1 cellular context compared by ENCODE assay signal in the genomic region with DNA sequence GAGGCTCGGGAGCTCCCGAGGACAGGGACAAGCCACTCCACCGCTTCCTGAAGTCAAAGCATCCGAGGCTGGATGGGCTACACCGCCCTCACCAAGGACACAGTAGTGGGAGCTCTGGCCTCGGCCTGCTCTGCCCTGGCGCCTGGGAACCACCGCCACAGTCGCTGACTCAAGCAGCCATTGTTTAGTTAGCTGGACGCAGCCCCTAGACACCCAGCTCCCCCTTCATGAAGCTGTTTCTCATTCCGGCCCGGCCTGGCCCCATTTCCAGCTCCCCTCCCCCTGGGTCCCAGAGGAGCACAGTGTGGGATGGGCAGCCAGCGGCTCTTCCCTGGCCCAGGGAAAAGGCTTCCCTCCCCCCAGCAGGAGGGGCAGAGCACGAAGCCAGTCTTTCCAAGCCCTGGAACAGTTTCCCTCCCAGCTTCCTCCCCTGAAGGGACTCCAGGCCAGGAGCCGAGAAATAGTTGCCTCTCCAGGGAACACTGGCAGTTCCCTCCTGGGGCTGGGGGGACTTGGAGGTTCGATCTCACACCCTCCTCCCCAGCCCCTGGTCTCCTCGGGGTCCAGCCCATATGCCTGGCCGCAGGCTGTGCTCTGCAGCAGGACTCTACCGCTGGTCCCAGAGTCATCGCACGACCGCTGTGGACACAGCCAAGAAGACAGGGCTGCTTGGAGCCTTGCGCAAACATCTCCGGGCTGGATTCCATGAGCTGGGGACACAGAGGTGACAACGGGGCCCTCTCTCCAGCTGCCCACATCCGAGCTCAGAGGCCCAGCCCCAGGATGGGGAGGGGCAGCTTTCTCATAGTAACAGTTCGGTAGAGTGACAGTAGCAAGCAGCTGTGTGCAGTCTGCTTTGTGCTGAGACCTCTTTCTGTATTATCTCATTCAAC.
TF ChIP-seq lines count a peak whose summit lies in the region.

No MANE protein-coding gene starts in this region.

TF ChIP-seq in H1, 55 proteins besides CTCF, POLR2A, EP300 and RAD21:
- TF ChIP-seq, protein P1, sequence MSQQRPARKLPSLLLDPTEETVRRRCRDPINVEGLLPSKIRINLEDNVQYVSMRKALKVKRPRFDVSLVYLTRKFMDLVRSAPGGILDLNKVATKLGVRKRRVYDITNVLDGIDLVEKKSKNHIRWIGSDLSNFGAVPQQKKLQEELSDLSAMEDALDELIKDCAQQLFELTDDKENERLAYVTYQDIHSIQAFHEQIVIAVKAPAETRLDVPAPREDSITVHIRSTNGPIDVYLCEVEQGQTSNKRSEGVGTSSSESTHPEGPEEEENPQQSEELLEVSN (IDR thresholded peaks at IDR 0.05) = peak; percentile 71
- TF ChIP-seq ASH2L (IDR thresholded peaks at IDR 0.05; ENCODE audit: low read length) = no peak
